8 cellular contexts compared by ENCODE assay signal in genomic region chr2:177783835-177784448, GRCh38.
DNase-seq lines count a peak whose midpoint lies in the region; ATAC-seq and TF ChIP-seq lines count a peak whose summit lies in the region.

No MANE protein-coding gene starts in this region.

- no peaks in the 10 kb centered on the region for H3K36me3 ChIP-seq in heart right ventricle
- no peaks in the 10 kb centered on the region for H3K36me3 ChIP-seq in brain microvascular endothelial cell (replicated peaks)

- peaks cover 6% of the 10 kb centered on the region for H3K36me3 Mint-ChIP-seq in nephron progenitor cell (ENCODE audit: low read depth)

- H3K27ac ChIP-seq in heart right ventricle (peak overlapping the region in 8 of 10 donors; percentile 17 to 73 (median 40)), brain microvascular endothelial cell (no peak overlapping the region), skin epidermis (peak overlapping the region in 14 of 21 experiments; percentile 12 to 85 (median 57))

- H3K27me3 Mint-ChIP-seq in nephron progenitor cell (ENCODE audit: low read depth, poor library complexity), result no peaks in the 10 kb centered on the region

- peaks cover 0 to 21% (median 9%) of the 10 kb centered on the region in 9 donors for H3K4me1 ChIP-seq in heart right ventricle

- no peaks in the 10 kb centered on the region for H3K9me3 ChIP-seq in heart right ventricle

- TF ChIP-seq CTCF in heart right ventricle (IDR thresholded peaks at IDR 0.05) (no peak), brain microvascular endothelial cell (IDR thresholded peaks at IDR 0.05; ENCODE audit: low read depth, low read length, missing control alignments) (no peak), nephron progenitor cell (IDR thresholded peaks at IDR 0.05) (no peak)

- in situ Hi-C loops in brain microvascular endothelial cell (cut with HindIII; ENCODE audit: low pct_ligation_motif_present, low sequenced_read_pairs), result no loop called here

- intact Hi-C loops in heart right ventricle (cut with DNase I) (no loop called here), cardiac septum (cut with DNase I) (no loop called here)

- WGBS in heart right ventricle, 2 donors, result 39 to 51% methylated on average over 2 of the region's 2 CpGs

- H3K27ac Mint-ChIP-seq in nephron progenitor cell, result no peak overlapping the region

- no peak overlapping the region for H3K4me3 Mint-ChIP-seq in nephron progenitor cell

- ATAC-seq in heart right ventricle, result peak in 3 of 8 donors; percentile 13 to 28 (median 14)
- ATAC-seq in HG03342 (IDR thresholded peaks at IDR 0.05; ENCODE audit: unreplicated experiment), result no peak

- H3K4me3 ChIP-seq in heart right ventricle, result peak overlapping the region in 1 of 10 donors; percentile 14
- no peak overlapping the region for H3K4me3 ChIP-seq in brain microvascular endothelial cell (ENCODE audit: low read depth, low read length)
- no peak overlapping the region for H3K4me3 ChIP-seq in skin epidermis

- peaks cover 26% of the 10 kb centered on the region for H3K9me3 Mint-ChIP-seq in nephron progenitor cell

- DNase-seq in heart right ventricle (no peak), cardiac septum (ENCODE audit: low spot score) (no peak), KG1 (lab: John Stamatoyannopoulos, UW) (peak; percentile 8), brain microvascular endothelial cell (peak; percentile 40), NCI-H146 treated with DMSO at 0.1 percent for 48 hours (lab: John Stamatoyannopoulos, UW; ENCODE audit: unreplicated experiment) (no peak), nephron progenitor cell (no peak)

- H3K4me1 Mint-ChIP-seq in nephron progenitor cell, result no peaks in the 10 kb centered on the region

- H3K27me3 ChIP-seq in heart right ventricle (no peaks in the 10 kb centered on the region), brain microvascular endothelial cell (replicated peaks) (no peaks in the 10 kb centered on the region)

Comparison
In these comparisons a context has a peak if more than half of its experiments do, and no peak if none do; other contexts are left out.
1. DNase-seq: peak in KG1 (single experiment) and brain microvascular endothelial cell (single experiment); none in heart right ventricle (0 of 2), cardiac septum (single experiment), NCI-H146 treated with DMSO at 0.1 percent for 48 hours (single experiment) and nephron progenitor cell (single experiment).